ENCODE assay signal across 8 cellular contexts in the genomic region with DNA sequence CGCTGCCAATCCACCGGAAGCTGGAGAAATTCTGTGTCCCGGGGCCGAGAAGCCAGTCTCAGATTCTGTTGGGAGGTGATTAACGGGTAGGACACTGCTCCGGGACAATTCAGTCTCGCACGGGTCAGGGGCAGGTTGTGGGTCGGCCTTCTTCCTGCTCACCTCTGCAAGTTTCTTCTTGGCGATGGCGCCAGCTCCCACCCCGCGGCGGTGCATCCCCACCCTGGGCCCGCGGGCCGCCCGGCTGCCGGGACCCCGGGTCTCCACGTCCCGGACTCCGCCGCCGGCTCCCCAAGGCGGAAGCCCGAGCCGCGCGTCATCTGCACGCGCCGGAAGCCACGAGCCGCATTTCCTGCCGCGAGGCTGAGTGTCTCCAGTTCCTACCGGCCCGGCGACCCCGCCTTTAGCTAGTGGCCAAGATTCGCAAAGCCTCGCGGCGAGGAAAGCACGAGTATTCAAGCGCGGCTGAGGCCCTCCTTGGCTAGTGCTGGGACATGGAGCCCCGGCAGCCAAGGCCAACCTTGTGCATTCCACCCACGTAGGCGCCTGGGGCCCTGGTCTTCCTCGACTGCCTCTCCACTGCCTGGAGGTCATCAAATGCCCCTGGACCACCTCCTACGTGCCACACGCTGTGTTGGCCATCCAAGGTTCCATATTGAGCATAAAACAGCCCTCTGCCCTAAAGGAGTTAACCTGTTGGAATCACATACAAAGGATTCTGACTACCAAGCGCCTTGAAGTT. TPM values are rescaled to one million over a fixed set of nuclear protein-coding genes. Genes with fewer than 3 reads are reported as not detected.
DNase-seq lines count a peak whose midpoint lies in the region; ATAC-seq and TF ChIP-seq lines count a peak whose summit lies in the region.

A gene with protein sequence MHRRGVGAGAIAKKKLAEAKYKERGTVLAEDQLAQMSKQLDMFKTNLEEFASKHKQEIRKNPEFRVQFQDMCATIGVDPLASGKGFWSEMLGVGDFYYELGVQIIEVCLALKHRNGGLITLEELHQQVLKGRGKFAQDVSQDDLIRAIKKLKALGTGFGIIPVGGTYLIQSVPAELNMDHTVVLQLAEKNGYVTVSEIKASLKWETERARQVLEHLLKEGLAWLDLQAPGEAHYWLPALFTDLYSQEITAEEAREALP (minus strand): TSS at position 324 of the 742 bp plus-strand sequence. CDS start 108 bp downstream, at position 216.

- peaks cover 3% of the 10 kb centered on the region for H3K27me3 ChIP-seq in left ventricle myocardium inferior (ENCODE audit: low read depth)
- H3K27me3 ChIP-seq in upper lobe of right lung: peaks cover 3% of the 10 kb centered on the region

- H3K27me3 Mint-ChIP-seq in T-helper 1 cell treated with Interleukin-12 subunit alpha and Interleukin-12 subunit beta and Interleukin-4 antibody, amounts not matched to agents 30 μg/mL and 1 μg/mL, for 36 hours (ENCODE audit: low read depth): no peaks in the 10 kb centered on the region
- H3K27me3 Mint-ChIP-seq in progenitor cell of endocrine pancreas: no peaks in the 10 kb centered on the region

- H3K36me3 Mint-ChIP-seq in T-helper 1 cell treated with Interleukin-12 subunit alpha and Interleukin-12 subunit beta and Interleukin-4 antibody, amounts not matched to agents 30 μg/mL and 1 μg/mL, for 36 hours (ENCODE audit: low read depth): peaks cover 5% of the 10 kb centered on the region
- peaks cover 4% of the 10 kb centered on the region for H3K36me3 Mint-ChIP-seq in progenitor cell of endocrine pancreas (ENCODE audit: insufficient read depth)

- DNase-seq in GM13976 (ENCODE audit: low spot score) (peak; percentile 98), NCI-H1694 (lab: John Stamatoyannopoulos, UW) (peak; percentile 71), amniotic stem cell (lab: John Stamatoyannopoulos, UW) (peak; percentile 81), left ventricle myocardium inferior (peak; percentile 92), progenitor cell of endocrine pancreas (ENCODE audit: low spot score, unreplicated experiment) (peak; percentile 87), upper lobe of right lung (peak; percentile 97)

- H3K27ac Mint-ChIP-seq in T-helper 1 cell treated with Interleukin-12 subunit alpha and Interleukin-12 subunit beta and Interleukin-4 antibody, amounts not matched to agents 30 μg/mL and 1 μg/mL, for 36 hours: peak within 1 kb of the TSS; percentile 100
- H3K27ac Mint-ChIP-seq in progenitor cell of endocrine pancreas: peak within 1 kb of the TSS; percentile 97

- H3K9me3 Mint-ChIP-seq in T-helper 1 cell treated with Interleukin-12 subunit alpha and Interleukin-12 subunit beta and Interleukin-4 antibody, amounts not matched to agents 30 μg/mL and 1 μg/mL, for 36 hours: no peaks in the 10 kb centered on the region
- no peaks in the 10 kb centered on the region for H3K9me3 Mint-ChIP-seq in progenitor cell of endocrine pancreas (ENCODE audit: low read depth)

- intact Hi-C loops in left ventricle myocardium inferior (cut with micrococcal nuclease): no loop called here
- intact Hi-C loops in upper lobe of right lung (cut with DNase I): no loop called here

- H3K9me3 ChIP-seq in left ventricle myocardium inferior (replicated peaks) (no peaks in the 10 kb centered on the region), upper lobe of right lung (no peaks in the 10 kb centered on the region)

- H3K27ac ChIP-seq in left ventricle myocardium inferior (replicated peaks): peak within 1 kb of the TSS; percentile 90
- peak within 1 kb of the TSS; percentile 90 for H3K27ac ChIP-seq in upper lobe of right lung

- peak; percentile 70 for ATAC-seq in HG02870 (IDR thresholded peaks at IDR 0.05; ENCODE audit: unreplicated experiment)
- peak; percentile 99 for ATAC-seq in upper lobe of right lung

- H3K4me1 ChIP-seq in left ventricle myocardium inferior: peaks cover 33% of the 10 kb centered on the region
- peaks cover 20% of the 10 kb centered on the region for H3K4me1 ChIP-seq in upper lobe of right lung

- peaks cover 27% of the 10 kb centered on the region for H3K36me3 ChIP-seq in left ventricle myocardium inferior
- H3K36me3 ChIP-seq in upper lobe of right lung: peaks cover 23% of the 10 kb centered on the region

- peaks cover 12% of the 10 kb centered on the region for H3K4me1 Mint-ChIP-seq in T-helper 1 cell treated with Interleukin-12 subunit alpha and Interleukin-12 subunit beta and Interleukin-4 antibody, amounts not matched to agents 30 μg/mL and 1 μg/mL, for 36 hours (ENCODE audit: low read depth)
- H3K4me1 Mint-ChIP-seq in progenitor cell of endocrine pancreas (ENCODE audit: low read depth): peaks cover 11% of the 10 kb centered on the region

- H3K4me3 ChIP-seq in left ventricle myocardium inferior (peak within 1 kb of the TSS; percentile 84), upper lobe of right lung (peak within 1 kb of the TSS; percentile 69)

- in situ Hi-C loops in GM13976 (cut with MboI; ENCODE audit: low sequenced_read_pairs, unreplicated experiment): no loop called here

- H3K4me3 Mint-ChIP-seq in T-helper 1 cell treated with Interleukin-12 subunit alpha and Interleukin-12 subunit beta and Interleukin-4 antibody, amounts not matched to agents 30 μg/mL and 1 μg/mL, for 36 hours: peak within 1 kb of the TSS; percentile 100
- peak within 1 kb of the TSS; percentile 99 for H3K4me3 Mint-ChIP-seq in progenitor cell of endocrine pancreas (ENCODE audit: low read depth)

- no peak for TF ChIP-seq CTCF in GM13976 (IDR thresholded peaks at IDR 0.05; ENCODE audit: borderline replicate concordance, control extremely low read depth, extremely low read depth, insufficient read depth, missing control alignments)
- no peak for TF ChIP-seq CTCF in left ventricle myocardium inferior (IDR thresholded peaks at IDR 0.05; ENCODE audit: borderline replicate concordance)
- TF ChIP-seq CTCF in progenitor cell of endocrine pancreas (IDR thresholded peaks at IDR 0.05; ENCODE audit: unreplicated experiment): no peak
- TF ChIP-seq CTCF in upper lobe of right lung (IDR thresholded peaks at IDR 0.05): no peak

RNA-seq across cellular contexts. Expression of the gene that starts here (rescaled TPM):
- total RNA-seq in left ventricle myocardium inferior: 111 TPM
- 128 and 133 TPM in 2 replicates for total RNA-seq in progenitor cell of endocrine pancreas
- 78.0 TPM for total RNA-seq in upper lobe of right lung

Comparison
In these comparisons a context has a peak if more than half of its experiments do, and no peak if none do; other contexts are left out.
1. Peak in every context shown above with its lines: DNase-seq, ATAC-seq, H3K4me3 ChIP-seq and H3K27ac ChIP-seq.